8 cellular contexts compared by ENCODE assay signal in genomic region chr7:7159063-7159645, GRCh38. TPM values are rescaled to one million over a fixed set of nuclear protein-coding genes. Genes with fewer than 3 reads are reported as not detected.
DNase-seq lines count a peak whose midpoint lies in the region; ATAC-seq and TF ChIP-seq lines count a peak whose summit lies in the region.
"Had no signal": no experiment of that assay in that cellular context is flagged by ENCODE, and none has a peak within 500 bp of the region (broad histone marks: within the 10 kb centered on the region; RNA-seq: fewer than 3 reads in every experiment).

No MANE protein-coding gene starts in this region.

- H3K9ac ChIP-seq in OCI-LY3 (ENCODE audit: low read length): no peak overlapping the region

- no peaks in the 10 kb centered on the region for H3K9me3 ChIP-seq in CD8-positive, alpha-beta T cell (ENCODE audit: low read length)
- H3K9me3 ChIP-seq in OCI-LY3 (ENCODE audit: insufficient read depth, low read length) (no peaks in the 10 kb centered on the region), thyroid gland (no peaks in the 10 kb centered on the region)

- H2AFZ ChIP-seq in OCI-LY3 (ENCODE audit: low read depth, low read length): no peak overlapping the region

- WGBS in thyroid gland, 2 donors: 62 to 73% methylated on average over 5 of the region's 5 CpGs

- H3K27me3 Mint-ChIP-seq in CD8-positive, alpha-beta T cell (ENCODE audit: low read depth): no peaks in the 10 kb centered on the region

- intact Hi-C loops in CD8-positive, alpha-beta T cell (cut with DNase I, micrococcal nuclease): loop anchor here in 1 of 2 experiments (5.0 kb wide), 1 partner anchor 57 kb away; no protein-coding TSS in a partner anchor
- intact Hi-C loops in left colon (cut with DNase I, micrococcal nuclease) (no loop called here), thyroid gland (cut with DNase I) (no loop called here)

- peaks cover 60% of the 10 kb centered on the region for H3K4me1 Mint-ChIP-seq in CD8-positive, alpha-beta T cell (ENCODE audit: low read depth)

- H3K36me3 Mint-ChIP-seq in CD8-positive, alpha-beta T cell: peaks cover 9% of the 10 kb centered on the region

- H3K4me3 Mint-ChIP-seq in CD8-positive, alpha-beta T cell: peak overlapping the region; percentile 78

- H3K79me2 ChIP-seq in OCI-LY3 (ENCODE audit: low read length): no peaks in the 10 kb centered on the region

- H3K27ac ChIP-seq in CD8-positive, alpha-beta T cell (ENCODE audit: low read depth, low read length): peak overlapping the region; percentile 28
- H3K27ac ChIP-seq in OCI-LY3 (ENCODE audit: low read length): no peak overlapping the region
- H3K27ac ChIP-seq in thyroid gland: no peak overlapping the region

- H3K36me3 ChIP-seq in CD8-positive, alpha-beta T cell (ENCODE audit: insufficient read depth, low read length): no peaks in the 10 kb centered on the region
- H3K36me3 ChIP-seq in OCI-LY3 (replicated peaks; ENCODE audit: low read depth, low read length) (no peaks in the 10 kb centered on the region), thyroid gland (no peaks in the 10 kb centered on the region)

- H3K27me3 ChIP-seq in CD8-positive, alpha-beta T cell (ENCODE audit: insufficient read depth, low read length): no peaks in the 10 kb centered on the region
- no peaks in the 10 kb centered on the region for H3K27me3 ChIP-seq in OCI-LY3 (ENCODE audit: low read depth, low read length)
- H3K27me3 ChIP-seq in thyroid gland: no peaks in the 10 kb centered on the region

- H3K27ac Mint-ChIP-seq in CD8-positive, alpha-beta T cell: peak overlapping the region; percentile 95

- H3K4me1 ChIP-seq in CD8-positive, alpha-beta T cell (ENCODE audit: insufficient read depth, low read length): peaks cover 58% of the 10 kb centered on the region
- H3K4me1 ChIP-seq in OCI-LY3 (ENCODE audit: low read length) (no peaks in the 10 kb centered on the region), thyroid gland (no peaks in the 10 kb centered on the region)

- CTCF ChIA-PET in CD8-positive, alpha-beta T cell (lab: Charles Lee): interaction anchor here (0.6 to 3.4 kb wide), 2 partner anchors 16 to 23 kb away, joined by 3 to 13 read pairs; partner anchors contain the start of gene C1GALT1

- no peak for ATAC-seq in CD8-positive, alpha-beta T cell
- ATAC-seq in GM21528 (IDR thresholded peaks at IDR 0.05; ENCODE audit: low FRiP score, unreplicated experiment) (peak; percentile 48), left colon (peak; percentile 42)

- peak overlapping the region; percentile 32 for H3K4me3 ChIP-seq in CD8-positive, alpha-beta T cell (ENCODE audit: low read depth, low read length)
- no peak overlapping the region for H3K4me3 ChIP-seq in OCI-LY3 (ENCODE audit: low read length)
- no peak overlapping the region for H3K4me3 ChIP-seq in thyroid gland (replicated peaks in 1 of 3)

- POLR2A ChIA-PET in CD8-positive, alpha-beta T cell (lab: Charles Lee): interaction anchor here (1.1 to 3.2 kb wide), 3 partner anchors 14 to 23 kb away, joined by 3 to 16 read pairs (median 8); partner anchors contain the start of gene C1GALT1

- H4K20me1 ChIP-seq in OCI-LY3 (ENCODE audit: insufficient read depth, low read length): no peaks in the 10 kb centered on the region

- peak overlapping the region; percentile 20; the same call in 1 of the 2 replicates for H3K4me2 ChIP-seq in OCI-LY3 (ENCODE audit: low read length)

- TF ChIP-seq CTCF in CD8-positive, alpha-beta T cell (IDR thresholded peaks at IDR 0.05): no peak
- TF ChIP-seq CTCF in OCI-LY3 (IDR thresholded peaks at IDR 0.05; ENCODE audit: low read depth, low read length): no peak
- TF ChIP-seq CTCF in thyroid gland (IDR thresholded peaks at IDR 0.05): no peak

- DNase-seq in CD8-positive, alpha-beta T cell: no peak
- no peak for DNase-seq in left colon
- DNase-seq in glomerular visceral epithelial cell (ENCODE audit: extremely low spot score): no peak
- DNase-seq in NCI-H1048 (lab: John Stamatoyannopoulos, UW): no peak
- no peak for DNase-seq in thyroid gland
- DNase-seq: NCI-H1694 treated with DMSO at 0.1 percent for 48 hours had no signal

- H3K9me3 Mint-ChIP-seq in CD8-positive, alpha-beta T cell: peaks cover 2% of the 10 kb centered on the region

- no peak for TF ChIP-seq POLR2A in thyroid gland (IDR thresholded peaks at IDR 0.05)

RNA-seq across cellular contexts. Expression of gene C1GALT1, which starts 23.2 kb away (rescaled TPM):
- total RNA-seq in CD8-positive, alpha-beta T cell: 10 to 100 TPM; 57.4 to 60.7 TPM
- 10 to 100 TPM; 30.6 to 35.8 TPM for total RNA-seq in left colon
- total RNA-seq in thyroid gland: 10 to 100 TPM; 42.9 to 99.9 (median 54.6) TPM
